Comparison of ENCODE assay signal across 15 cellular contexts in the genomic region with DNA sequence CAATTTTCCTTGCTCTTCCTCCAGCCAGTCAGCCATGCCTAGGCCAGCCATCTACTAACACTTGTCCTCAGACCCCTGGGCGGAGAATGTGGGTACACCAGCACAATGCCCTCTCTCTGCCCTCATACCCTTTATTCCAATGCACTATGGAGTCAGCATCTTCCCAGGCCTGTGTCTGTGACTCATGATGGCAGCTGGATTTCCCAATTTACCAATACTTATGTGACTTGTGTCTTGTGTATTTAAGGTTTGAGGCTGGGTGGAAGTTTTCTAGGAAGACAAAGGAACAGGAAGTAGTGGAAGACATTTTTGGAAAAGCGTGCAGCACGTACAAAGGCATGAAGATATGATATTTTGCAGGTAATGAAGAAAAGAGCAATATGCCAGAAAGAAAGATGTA.
DNase-seq lines count a peak whose midpoint lies in the region; TF ChIP-seq lines count a peak whose summit lies in the region.
"Had no signal": no experiment of that assay in that cellular context is flagged by ENCODE, and none has a peak within 500 bp of the region (broad histone marks: within the 10 kb centered on the region; RNA-seq: fewer than 3 reads in every experiment).

No MANE protein-coding gene starts in this region.

- H3K9me3 ChIP-seq in breast epithelium (no peaks in the 10 kb centered on the region), mammary epithelial cell (replicated peaks; ENCODE audit: insufficient read depth, low read length) (no peaks in the 10 kb centered on the region), muscle layer of duodenum (ENCODE audit: control insufficient read depth in 1 of 2, low read length in 2 of 2) (no peaks in the 10 kb centered on the region), transverse colon (no peaks in the 10 kb centered on the region)
- H3K9me3 ChIP-seq: A549 had no signal

- H3K79me2 ChIP-seq in mammary epithelial cell (ENCODE audit: insufficient read depth, low read length), result no peaks in the 10 kb centered on the region
- H3K79me2 ChIP-seq: hepatocyte had no signal

- no peak overlapping the region for H3K4me3 ChIP-seq in breast epithelium
- H3K4me3 ChIP-seq in mammary epithelial cell (replicated peaks in 1 of 3; ENCODE audit: insufficient read depth in 1 of 3, low read depth in 2 of 3, low read length in 3 of 3), result no peak overlapping the region
- H3K4me3 ChIP-seq in muscle layer of duodenum (ENCODE audit: low read depth in 1 of 2, low read length in 2 of 2), result no peak overlapping the region
- H3K4me3 ChIP-seq in transverse colon, result no peak overlapping the region
- H3K4me3 ChIP-seq: A549, hepatocyte had no signal

- intact Hi-C loops in MCF 10A (cut with micrococcal nuclease) (no loop called here), breast epithelium (cut with DNase I; ENCODE audit: low total_unique reads) (no loop called here), mammary epithelial cell (cut with micrococcal nuclease) (no loop called here), transverse colon (cut with DNase I; ENCODE audit: low total_unique reads) (loop anchor here (5.0 kb wide), 1 partner anchor 1262 kb away; no protein-coding TSS in a partner anchor)

- H3K27me3 ChIP-seq in breast epithelium (no peaks in the 10 kb centered on the region), mammary epithelial cell (ENCODE audit: insufficient read depth, low read length) (no peaks in the 10 kb centered on the region), muscle layer of duodenum (ENCODE audit: low read depth, low read length) (no peaks in the 10 kb centered on the region), transverse colon (no peaks in the 10 kb centered on the region)
- H3K27me3 ChIP-seq: hepatocyte had no signal

- TF ChIP-seq CTCF in MCF 10A (IDR thresholded peaks at IDR 0.05; ENCODE audit: unreplicated experiment) (no peak), breast epithelium (IDR thresholded peaks at IDR 0.05) (no peak), mammary epithelial cell (conservative IDR thresholded peaks at IDR 0.05 in 1 of 2, IDR thresholded peaks at IDR 0.05 in 1 of 2; ENCODE audit: extremely low read depth in 1 of 2, insufficient read depth in 1 of 2, low read depth in 1 of 2, low read length in 2 of 2) (no peak), transverse colon (IDR thresholded peaks at IDR 0.05) (no peak)

- POLR2A ChIA-PET in MCF 10A (lab: Yijun Ruan, JAX), result interaction anchor here (0.6 to 2.1 kb wide), 2 partner anchors 9 to 14 kb away, joined by 4 to 5 read pairs; no protein-coding TSS in a partner anchor

- no peak overlapping the region for H3K27ac Mint-ChIP-seq in MCF 10A (ENCODE audit: low read depth, unreplicated experiment)
- H3K27ac Mint-ChIP-seq: activated CD4-positive, alpha-beta memory T cell treated with anti-CD3 and anti-CD28 coated beads for 36 hours; activated naive CD8-positive, alpha-beta T cell treated with anti-CD3 and anti-CD28 coated beads, Interleukin-2, amount 50 U/mL, for 24 hours had no signal

- BruUV-seq in MCF 10A (replicated peaks; lab: Mats Ljungman, UMichigan) (no TSS peak), mammary epithelial cell (replicated peaks; lab: Mats Ljungman, UMichigan) (no TSS peak)

- CTCF ChIA-PET in MCF 10A (lab: Yijun Ruan, JAX) (interaction anchor here (1.0 to 8.8 kb wide), 4 partner anchors 11 to 343 kb away, joined by 4 to 89 read pairs (median 13); no protein-coding TSS in a partner anchor), mammary epithelial cell (lab: Charles Lee; ENCODE audit: low non-redundant PET) (no interaction called here)

- peaks cover 4% of the 10 kb centered on the region for H3K36me3 Mint-ChIP-seq in MCF 10A (ENCODE audit: insufficient read depth, unreplicated experiment)
- H3K36me3 Mint-ChIP-seq: activated CD4-positive, alpha-beta memory T cell treated with anti-CD3 and anti-CD28 coated beads for 36 hours had no signal

- H3K36me3 ChIP-seq in breast epithelium, result no peaks in the 10 kb centered on the region
- H3K36me3 ChIP-seq in mammary epithelial cell (ENCODE audit: insufficient read depth, low read length), result no peaks in the 10 kb centered on the region
- H3K36me3 ChIP-seq in muscle layer of duodenum (ENCODE audit: control insufficient read depth in 1 of 2, insufficient read depth in 2 of 2, low read length in 2 of 2), result no peaks in the 10 kb centered on the region
- no peaks in the 10 kb centered on the region for H3K36me3 ChIP-seq in transverse colon

- no peak overlapping the region for H3K4me2 ChIP-seq in mammary epithelial cell (ENCODE audit: insufficient read depth, low read depth, low read length)
- H3K4me2 ChIP-seq: A549, hepatocyte had no signal

- H4K20me1 ChIP-seq in mammary epithelial cell (ENCODE audit: insufficient read depth, low read length), result no peaks in the 10 kb centered on the region

- H3K4me1 ChIP-seq in breast epithelium (no peaks in the 10 kb centered on the region), mammary epithelial cell (ENCODE audit: insufficient read depth, low read length) (peaks cover 21% of the 10 kb centered on the region), muscle layer of duodenum (ENCODE audit: control insufficient read depth in 1 of 2, insufficient read depth in 2 of 2, low read length in 2 of 2) (peaks cover 4 to 22% of the 10 kb centered on the region in 2 donors), transverse colon (peaks cover 0 to 14% (median 6%) of the 10 kb centered on the region in 4 donors)
- H3K4me1 ChIP-seq: A549 had no signal

- no peak overlapping the region for H3K4me3 Mint-ChIP-seq in MCF 10A (ENCODE audit: unreplicated experiment)
- H3K4me3 Mint-ChIP-seq: activated CD4-positive, alpha-beta memory T cell treated with anti-CD3 and anti-CD28 coated beads for 36 hours; activated naive CD8-positive, alpha-beta T cell treated with anti-CD3 and anti-CD28 coated beads, Interleukin-2, amount 50 U/mL, for 24 hours had no signal

- TF ChIP-seq EP300 in transverse colon (IDR thresholded peaks at IDR 0.05; ENCODE audit: low read depth), result no peak

- H3K27ac ChIP-seq in breast epithelium (peak overlapping the region in 1 of 2 donors; percentile 50), mammary epithelial cell (ENCODE audit: insufficient read depth, low read depth, low read length) (no peak overlapping the region), muscle layer of duodenum (ENCODE audit: low read length) (peak overlapping the region; percentile 64), transverse colon (peak overlapping the region in 3 of 4 donors; percentile 15 to 49 (median 28))
- H3K27ac ChIP-seq: A549, hepatocyte had no signal

- peak; percentile 69 for DNase-seq in MCF 10A (ENCODE audit: unreplicated experiment)
- DNase-seq in breast epithelium (ENCODE audit: low spot score in 2 of 2), result no peak
- DNase-seq in mammary epithelial cell, result peak; percentile 54
- DNase-seq in transverse colon, result no peak
- DNase-seq in middle frontal gyrus (ENCODE audit: extremely low spot score, low spot score), result no peak
- DNase-seq in activated T-cell treated with anti-CD3 and anti-CD28 coated beads, Interleukin-2, amount 50 U/mL, for 1 hour, result no peak
- no peak for DNase-seq in A172 (ENCODE audit: low spot score)
- DNase-seq: activated CD4-positive, alpha-beta memory T cell treated with anti-CD3 and anti-CD28 coated beads for 36 hours; activated naive CD8-positive, alpha-beta T cell treated with anti-CD3 and anti-CD28 coated beads, Interleukin-2, amount 50 U/mL, for 24 hours; activated T-cell treated with anti-CD3 and anti-CD28 coated beads, Interleukin-2, amount 50 U/mL, for 48 hours; MV-4-11; stimulated activated CD4-positive, alpha-beta T cell treated with anti-CD3 and anti-CD28 coated beads, Interleukin-2, amount 100 ng/mL, for 24 hours had no signal

- WGBS in mammary epithelial cell (ENCODE audit: low coverage, missing lambda C conversion rate), result 93% methylated on average over 3 of the region's 3 CpGs
- WGBS in transverse colon (ENCODE audit: low coverage in 1 of 2), 2 donors, result 90 to 94% methylated on average over 2 to 3 of the region's 3 CpGs

- dilution Hi-C loops in mammary epithelial cell (cut with HindIII; ENCODE audit: low sequenced_read_pairs), result loop anchor here (5.0 kb wide), 1 partner anchor 68 kb away; no protein-coding TSS in a partner anchor

- no peak for TF ChIP-seq POLR2A in breast epithelium (IDR thresholded peaks at IDR 0.05)
- TF ChIP-seq POLR2A in transverse colon (IDR thresholded peaks at IDR 0.05), result no peak

- H3K4me1 Mint-ChIP-seq in MCF 10A (ENCODE audit: insufficient read depth, unreplicated experiment), result peaks cover 21% of the 10 kb centered on the region
- H3K4me1 Mint-ChIP-seq: activated naive CD8-positive, alpha-beta T cell treated with anti-CD3 and anti-CD28 coated beads, Interleukin-2, amount 50 U/mL, for 24 hours had no signal

- no peaks in the 10 kb centered on the region for H3K27me3 Mint-ChIP-seq in MCF 10A (ENCODE audit: insufficient read depth, unreplicated experiment)

- H3K9ac ChIP-seq in mammary epithelial cell (ENCODE audit: insufficient read depth, low read length), result no peak overlapping the region

- H3K9me3 Mint-ChIP-seq in MCF 10A (ENCODE audit: unreplicated experiment), result no peaks in the 10 kb centered on the region
- H3K9me3 Mint-ChIP-seq: activated CD4-positive, alpha-beta memory T cell treated with anti-CD3 and anti-CD28 coated beads for 36 hours; activated naive CD8-positive, alpha-beta T cell treated with anti-CD3 and anti-CD28 coated beads, Interleukin-2, amount 50 U/mL, for 24 hours had no signal

- in situ Hi-C loops in mammary epithelial cell (cut with MboI; ENCODE audit: low sequenced_read_pairs in 2 of 2) (no loop called here), transverse colon (cut with MboI; ENCODE audit: low pct_ligation_motif_present in 1 of 4, low pct_unique_long_range_greater_than_20kb in 1 of 4, low sequenced_read_pairs in 3 of 4) (no loop called here)

- no peak overlapping the region for H2AFZ ChIP-seq in mammary epithelial cell (ENCODE audit: low read depth, low read length)
- H2AFZ ChIP-seq: hepatocyte had no signal

Comparison
In these comparisons a context has a peak if more than half of its experiments do, and no peak if none do; other contexts are left out.
1. DNase-seq: peak in MCF 10A (single experiment) and mammary epithelial cell (single experiment); none in breast epithelium (0 of 2), transverse colon (single experiment), middle frontal gyrus (single experiment), activated T-cell treated with anti-CD3 and anti-CD28 coated beads, Interleukin-2, amount 50 U/mL, for 1 hour (single experiment) and A172 (single experiment).